Comparison of ENCODE assay signal across 19 cellular contexts in the genomic region with DNA sequence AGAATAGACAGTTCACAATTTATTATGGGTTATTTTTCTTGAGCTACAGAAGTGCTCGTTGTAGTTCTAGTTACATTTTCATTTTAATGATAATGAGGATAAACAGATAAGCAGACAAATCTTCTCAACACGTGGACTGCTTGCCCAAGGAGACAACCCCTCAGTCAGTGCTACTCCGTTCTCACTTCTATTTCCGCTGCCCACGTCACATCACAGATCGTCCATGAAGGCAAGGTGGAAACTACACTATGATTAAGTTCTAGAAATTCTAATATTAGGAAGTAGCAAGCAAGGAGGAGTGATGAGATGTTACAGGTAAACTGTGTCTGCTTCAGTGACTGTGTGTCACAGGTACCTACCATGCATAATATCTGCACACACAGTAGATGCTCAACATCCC.
DNase-seq lines count a peak whose midpoint lies in the region; ATAC-seq, FAIRE-seq and TF ChIP-seq lines count a peak whose summit lies in the region.
"Had no signal": no experiment of that assay in that cellular context is flagged by ENCODE, and none has a peak within 500 bp of the region (broad histone marks: within the 10 kb centered on the region; RNA-seq: fewer than 3 reads in every experiment).

No MANE protein-coding gene starts in this region.

- POLR2A ChIA-PET in OCI-LY7 (lab: Charles Lee): no interaction called here

- H3K27ac ChIP-seq in spleen (no peak overlapping the region), lower lobe of right lung (no peak overlapping the region), OCI-LY7 (ENCODE audit: low read depth, low read length, poor library complexity, severe bottlenecking) (no peak overlapping the region)

- H3K36me3 ChIP-seq in spleen (peaks cover 0 to 12% (median 0%) of the 10 kb centered on the region in 6 donors), lower lobe of right lung (no peaks in the 10 kb centered on the region), OCI-LY7 (ENCODE audit: insufficient read depth, low read length) (no peaks in the 10 kb centered on the region)

- no peaks in the 10 kb centered on the region; the same call in 1 of the 2 replicates for H3K79me2 ChIP-seq in OCI-LY7 (ENCODE audit: insufficient read depth, low read depth, low read length)

- H3K9me3 ChIP-seq in spleen: no peaks in the 10 kb centered on the region
- H3K9me3 ChIP-seq in lower lobe of right lung: no peaks in the 10 kb centered on the region
- H3K9me3 ChIP-seq in OCI-LY7 (ENCODE audit: low read length): no peaks in the 10 kb centered on the region

- H3K4me2 ChIP-seq in OCI-LY7 (ENCODE audit: low read length): no peak overlapping the region

- H4K20me1 ChIP-seq in OCI-LY7 (ENCODE audit: insufficient read depth, low read length): no peaks in the 10 kb centered on the region

- CTCF ChIA-PET in OCI-LY7 (lab: Charles Lee; ENCODE audit: unreplicated experiment): no interaction called here

- H2AFZ ChIP-seq in OCI-LY7 (ENCODE audit: low read length): no peak overlapping the region

- no peaks in the 10 kb centered on the region for H3K27me3 ChIP-seq in spleen (replicated peaks in 1 of 7)
- H3K27me3 ChIP-seq in lower lobe of right lung (ENCODE audit: low read depth): no peaks in the 10 kb centered on the region

- 79 to 87% (median 83%) methylated on average over 6 of the region's 6 CpGs for WGBS in spleen, 5 donors

- DNase-seq in GM12892 (ENCODE audit: insufficient read length): no peak
- no peak for DNase-seq in spleen
- DNase-seq in lower lobe of right lung: no peak
- DNase-seq in OCI-LY7 (ENCODE audit: low spot score): no peak
- no peak for DNase-seq in Ammon's horn (ENCODE audit: low spot score)
- DNase-seq: ACHN; activated CD8-positive, alpha-beta T cell treated with anti-CD3 and anti-CD28 coated beads for 36 hours; activated T-cell treated with anti-CD3 and anti-CD28 coated beads, Interleukin-2, amount 50 U/mL, for 48 hours; NCI-H774; occipital lobe; right cardiac atrium; stimulated activated naive CD4-positive, alpha-beta T cell treated with Interleukin-2 at 50 U/mL for 16 hours had no signal

- BruUV-seq in OCI-LY7 (replicated peaks; lab: Mats Ljungman, UMichigan): no TSS peak

- TF ChIP-seq POLR2A in GM12892 (IDR thresholded peaks at IDR 0.05; ENCODE audit: low read depth, low read length) (no peak), spleen (IDR thresholded peaks at IDR 0.05) (no peak)

- TF ChIP-seq CTCF in spleen (IDR thresholded peaks at IDR 0.05 in 8 of 11, conservative IDR thresholded peaks at IDR 0.05 in 3 of 11): no peak
- no peak for TF ChIP-seq CTCF in lower lobe of right lung (IDR thresholded peaks at IDR 0.05)
- no peak for TF ChIP-seq CTCF in OCI-LY7 (conservative IDR thresholded peaks at IDR 0.05; ENCODE audit: low read length)

- ATAC-seq in GM19395 (IDR thresholded peaks at IDR 0.05; ENCODE audit: unreplicated experiment) (peak; percentile 73), HG02798 (IDR thresholded peaks at IDR 0.05; ENCODE audit: poor library complexity, unreplicated experiment) (peak; percentile 67), HG03439 (IDR thresholded peaks at IDR 0.05; ENCODE audit: unreplicated experiment) (peak; percentile 66), lower lobe of right lung (no peak)
- ATAC-seq: activated CD8-positive, alpha-beta T cell treated with anti-CD3 and anti-CD28 coated beads for 36 hours; Panc1; right cardiac atrium; WTC11 had no signal

- no peaks in the 10 kb centered on the region for H3K9me2 ChIP-seq in OCI-LY7 (ENCODE audit: insufficient read depth, low read length)

- H3K4me3 ChIP-seq in spleen (no peak overlapping the region), lower lobe of right lung (no peak overlapping the region), OCI-LY7 (ENCODE audit: low read depth, low read length, poor library complexity, severe bottlenecking) (no peak overlapping the region)
- H3K4me3 ChIP-seq: lung had no signal

- FAIRE-seq in GM12892 (lab: Jason Lieb, UNC): peak; percentile 89
- FAIRE-seq: HTR-8/SVneo had no signal

- H3K4me1 ChIP-seq in spleen (peaks cover 0 to 10% (median 2%) of the 10 kb centered on the region in 6 donors), lower lobe of right lung (no peaks in the 10 kb centered on the region), OCI-LY7 (ENCODE audit: insufficient read depth, low read length, poor library complexity, severe bottlenecking) (peaks cover 10% of the 10 kb centered on the region)

- intact Hi-C loops in spleen (cut with DNase I; ENCODE audit: low total_unique reads): no loop called here
- intact Hi-C loops in lower lobe of right lung (cut with DNase I): no loop called here
- intact Hi-C loops in OCI-LY7 (cut with micrococcal nuclease; ENCODE audit: unreplicated experiment): no loop called here

Comparison
In these comparisons a context has a peak if more than half of its experiments do, and no peak if none do; other contexts are left out.
1. ATAC-seq: peak in GM19395 (single experiment), HG02798 (single experiment) and HG03439 (single experiment); none in lower lobe of right lung (0 of 2).